Comparison of ENCODE assay signal across 8 cellular contexts in the genomic region with DNA sequence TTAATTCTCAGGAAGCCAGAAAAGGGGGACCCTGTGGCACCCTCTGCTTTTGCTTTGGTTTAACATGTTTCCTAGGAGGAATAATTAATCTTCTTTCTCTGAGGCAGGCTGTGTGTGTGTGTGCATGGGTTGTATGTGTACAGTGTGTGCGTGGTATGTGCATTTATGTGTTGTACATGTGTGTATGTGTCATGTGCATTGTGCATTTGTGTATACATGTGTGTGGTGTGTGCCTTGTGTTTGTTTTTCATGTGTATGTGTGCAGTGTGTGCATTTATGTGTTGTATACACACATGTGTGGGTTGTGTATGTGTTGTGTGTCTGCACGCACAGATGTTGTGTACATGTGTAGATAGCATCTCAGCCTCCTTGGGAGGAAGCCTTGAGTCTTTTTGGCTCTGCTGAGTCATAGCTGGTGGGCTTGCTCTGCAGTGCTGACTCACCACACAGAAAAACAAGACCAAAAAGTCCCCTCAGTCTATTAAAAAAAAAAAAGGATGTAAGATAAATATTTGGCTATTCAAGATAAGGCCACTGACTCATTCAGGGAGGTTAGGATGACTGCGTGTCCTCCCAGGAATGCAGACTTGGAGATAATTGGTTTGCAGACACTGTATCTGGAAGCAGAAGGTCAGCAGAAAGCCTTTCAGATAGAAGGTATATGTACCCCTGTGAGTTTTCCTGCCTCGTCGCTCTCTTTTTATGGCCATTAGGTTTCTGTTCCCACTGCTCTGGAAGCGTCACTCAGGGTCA. TPM values are rescaled to one million over a fixed set of nuclear protein-coding genes. Genes with fewer than 3 reads are reported as not detected.
DNase-seq lines count a peak whose midpoint lies in the region; ATAC-seq and TF ChIP-seq lines count a peak whose summit lies in the region.

No MANE protein-coding gene starts in this region.

- peaks cover 18% of the 10 kb centered on the region for H3K36me3 ChIP-seq in BJ (ENCODE audit: control insufficient read depth, insufficient read depth, low read length)
- peaks cover 9% of the 10 kb centered on the region; the same call in 1 of the 2 replicates for H3K36me3 ChIP-seq in GM23248 (ENCODE audit: low read depth)
- peaks cover 13% of the 10 kb centered on the region; the same call in 1 of the 2 replicates for H3K36me3 ChIP-seq in PC-9 (ENCODE audit: low read depth)
- peaks cover 55% of the 10 kb centered on the region for H3K36me3 ChIP-seq in brain microvascular endothelial cell (replicated peaks)
- peaks cover 5 to 12% (median 6%) of the 10 kb centered on the region in 3 donors for H3K36me3 ChIP-seq in tibial artery
- peaks cover 33% of the 10 kb centered on the region for H3K36me3 ChIP-seq in effector memory CD4-positive, alpha-beta T cell (ENCODE audit: control insufficient read depth, insufficient read depth, low read length)

- H3K27ac ChIP-seq in GM23248: peak overlapping the region; percentile 90
- H3K27ac ChIP-seq in PC-9: peak overlapping the region; percentile 90
- H3K27ac ChIP-seq in brain microvascular endothelial cell: peak overlapping the region; percentile 99
- peak overlapping the region; percentile 95 to 96 for H3K27ac ChIP-seq in tibial artery
- no peak overlapping the region for H3K27ac ChIP-seq in effector memory CD4-positive, alpha-beta T cell (ENCODE audit: insufficient read depth, low read length, poor library complexity, severe bottlenecking)

- H2AFZ ChIP-seq in GM23248 (no peak overlapping the region), PC-9 (no peak overlapping the region)

- TF ChIP-seq CTCF in BJ (IDR thresholded peaks at IDR 0.05; ENCODE audit: insufficient read depth, low read depth, low read length): no peak
- no peak for TF ChIP-seq CTCF in PC-9 (conservative IDR thresholded peaks at IDR 0.05)
- no peak for TF ChIP-seq CTCF in brain microvascular endothelial cell (IDR thresholded peaks at IDR 0.05; ENCODE audit: low read depth, low read length, missing control alignments)
- no peak for TF ChIP-seq CTCF in tibial artery (IDR thresholded peaks at IDR 0.05)

- peaks cover 45% of the 10 kb centered on the region for H3F3A ChIP-seq in GM23248 (ENCODE audit: insufficient read depth)
- H3F3A ChIP-seq in PC-9 (ENCODE audit: insufficient read depth, low read depth): peaks cover 39% of the 10 kb centered on the region

- H3K9me2 ChIP-seq in GM23248 (ENCODE audit: insufficient read depth): no peaks in the 10 kb centered on the region
- no peaks in the 10 kb centered on the region for H3K9me2 ChIP-seq in PC-9 (ENCODE audit: insufficient read depth)

- in situ Hi-C loops in GM23248 (cut with MboI): no loop called here
- in situ Hi-C loops in brain microvascular endothelial cell (cut with HindIII; ENCODE audit: low pct_ligation_motif_present, low sequenced_read_pairs): no loop called here

- 18 to 19% methylated on average over 6 of the region's 6 CpGs for WGBS in GM23248 (ENCODE audit: low coverage in 1 of 2, low lambda C conversion rate in 2 of 2, missing lambda C conversion rate in 2 of 2), 2 experiments

- DNase-seq in BJ (ENCODE audit: low read depth) (peak; percentile 92), GM23248 (peak; percentile 96), PC-9 (peak; percentile 60 to 97), brain microvascular endothelial cell (peak; percentile 98), left lobe of liver (ENCODE audit: low spot score) (no peak), tibial artery (peak; percentile 35 to 80)
- no peak for DNase-seq in effector memory CD4-positive, alpha-beta T cell

- H3K79me2 ChIP-seq in GM23248 (ENCODE audit: insufficient read depth): peaks cover 63% of the 10 kb centered on the region
- H3K79me2 ChIP-seq in PC-9 (ENCODE audit: low read depth): peaks cover 18% of the 10 kb centered on the region

- H3K27me3 ChIP-seq in BJ (ENCODE audit: control insufficient read depth, insufficient read depth, low read length): no peaks in the 10 kb centered on the region
- no peaks in the 10 kb centered on the region for H3K27me3 ChIP-seq in GM23248 (replicated peaks; ENCODE audit: insufficient read depth)
- no peaks in the 10 kb centered on the region for H3K27me3 ChIP-seq in PC-9 (ENCODE audit: insufficient read depth, low read depth)
- H3K27me3 ChIP-seq in brain microvascular endothelial cell (replicated peaks): no peaks in the 10 kb centered on the region
- H3K27me3 ChIP-seq in tibial artery: no peaks in the 10 kb centered on the region
- no peaks in the 10 kb centered on the region for H3K27me3 ChIP-seq in effector memory CD4-positive, alpha-beta T cell (replicated peaks; ENCODE audit: control insufficient read depth, insufficient read depth, low read length, poor library complexity, severe bottlenecking)

- ATAC-seq in left lobe of liver: peak; percentile 61
- ATAC-seq in HG03196 (IDR thresholded peaks at IDR 0.05; ENCODE audit: unreplicated experiment): no peak

- intact Hi-C loops in PC-9 (cut with micrococcal nuclease; ENCODE audit: unreplicated experiment): loop anchor here (1.0 kb wide), 5 partner anchors 9 to 57 kb away; no protein-coding TSS in a partner anchor
- intact Hi-C loops in tibial artery (cut with DNase I; ENCODE audit: low total_unique reads): no loop called here

- CTCF ChIA-PET in BJ (lab: Yijun Ruan, JAX): interaction anchor here (0.9 to 1.3 kb wide), 3 partner anchors 14 to 57 kb away, joined by 3 read pairs; no protein-coding TSS in a partner anchor
- CTCF ChIA-PET in PC-9 (lab: Charles Lee): no interaction called here

- no TSS peak for BruUV-seq in PC-9 (replicated peaks; lab: Mats Ljungman, UMichigan)

- POLR2A ChIA-PET in BJ (lab: Charles Lee): no interaction called here
- POLR2A ChIA-PET in PC-9 (lab: Charles Lee; ENCODE audit: unreplicated experiment): no interaction called here

- no peak overlapping the region for H3K4me3 ChIP-seq in BJ (ENCODE audit: low read depth, low read length)
- no peak overlapping the region for H3K4me3 ChIP-seq in GM23248
- H3K4me3 ChIP-seq in PC-9: peak overlapping the region; percentile 43; the same call in 1 of the 2 replicates
- H3K4me3 ChIP-seq in brain microvascular endothelial cell (ENCODE audit: low read depth, low read length): peak overlapping the region; percentile 12
- H3K4me3 ChIP-seq in tibial artery: no peak overlapping the region
- no peak overlapping the region for H3K4me3 ChIP-seq in effector memory CD4-positive, alpha-beta T cell (ENCODE audit: insufficient read depth, low read depth, low read length, poor library complexity, severe bottlenecking)

- no peaks in the 10 kb centered on the region for H3K9me3 ChIP-seq in GM23248 (ENCODE audit: low read depth)
- no peaks in the 10 kb centered on the region for H3K9me3 ChIP-seq in PC-9 (ENCODE audit: insufficient read depth, low read depth)
- H3K9me3 ChIP-seq in tibial artery: no peaks in the 10 kb centered on the region
- H3K9me3 ChIP-seq in effector memory CD4-positive, alpha-beta T cell (ENCODE audit: control insufficient read depth, low read length): no peaks in the 10 kb centered on the region

- H3K4me2 ChIP-seq in GM23248 (ENCODE audit: unreplicated experiment) (peak overlapping the region; percentile 45), PC-9 (peak overlapping the region; percentile 85)

- H3K4me1 ChIP-seq in GM23248 (ENCODE audit: insufficient read depth) (peaks cover 44% of the 10 kb centered on the region), PC-9 (replicated peaks; ENCODE audit: insufficient read depth) (peaks cover 59% of the 10 kb centered on the region), tibial artery (peaks cover 21 to 74% (median 64%) of the 10 kb centered on the region in 4 donors)
- no peaks in the 10 kb centered on the region for H3K4me1 ChIP-seq in effector memory CD4-positive, alpha-beta T cell (ENCODE audit: control insufficient read depth, insufficient read depth, low read length, poor library complexity, severe bottlenecking)

- no peaks in the 10 kb centered on the region for H4K20me1 ChIP-seq in GM23248 (ENCODE audit: insufficient read depth)
- H4K20me1 ChIP-seq in PC-9 (ENCODE audit: insufficient read depth): peaks cover 3% of the 10 kb centered on the region; the same call in 1 of the 2 replicates

- peak overlapping the region; percentile 72 for H3K9ac ChIP-seq in GM23248

RNA-seq across cellular contexts. Expression of gene SYNJ2, which starts 58.6 kb away (rescaled TPM):
- polyA plus RNA-seq in BJ (2011; rRNA removed) (24.3 and 29.9 TPM in 2 replicates), GM23248 (2016; fragmentation: Nextera tagmentation; extraction: Ambion mirVana) (17.6 and 20.5 TPM in 2 replicates)
- polyA minus RNA-seq in BJ (2011; rRNA and poly(A)+ RNA removed): 34.7 and 36.8 TPM in 2 replicates
- 25.3 and 28.6 TPM in 2 replicates for total RNA-seq in GM23248 (2014; rRNA removed; shearing (Covaris generic))
- total RNA-seq in PC-9 (2021) (30.3 and 39.4 TPM in 2 replicates), left lobe of liver (5.5 TPM)

Comparison
In these comparisons a context has a peak if more than half of its experiments do, and no peak if none do; other contexts are left out.
1. DNase-seq: peak in BJ (single experiment), GM23248 (single experiment), PC-9 (2 of 2), brain microvascular endothelial cell (single experiment) and tibial artery (2 of 2); none in left lobe of liver (single experiment) and effector memory CD4-positive, alpha-beta T cell (0 of 3).
2. H3K4me3 ChIP-seq: peak in PC-9 (single experiment) and brain microvascular endothelial cell (single experiment); none in BJ (single experiment), GM23248 (single experiment), tibial artery (0 of 2) and effector memory CD4-positive, alpha-beta T cell (single experiment).